Comparison of ENCODE assay signal across 10 cellular contexts in genomic region chr11:10641314-10642206, GRCh38. TPM values are rescaled to one million over a fixed set of nuclear protein-coding genes. Genes with fewer than 3 reads are reported as not detected.
A peak's percentile ranks its signal among the peaks of the same experiment; 100 is the strongest.
DNase-seq lines count a peak whose midpoint lies in the region; ATAC-seq and TF ChIP-seq lines count a peak whose summit lies in the region.
"Had no signal": no experiment of that assay in that cellular context is flagged by ENCODE, and none has a peak within 500 bp of the region (broad histone marks: within the 10 kb centered on the region; RNA-seq: fewer than 3 reads in every experiment).

No MANE protein-coding gene starts in this region.

- H3K4me1 Mint-ChIP-seq in HFFc6 (ENCODE audit: low read depth): peaks cover 24% of the 10 kb centered on the region
- H3K4me1 Mint-ChIP-seq: activated naive CD8-positive, alpha-beta T cell treated with anti-CD3 and anti-CD28 coated beads, Interleukin-2, amount 10 ng/mL, durations not matched to agents 7 days and 5 days had no signal

- H3K27ac Mint-ChIP-seq in HFFc6: no peak overlapping the region; the same call in 1 of the 2 replicates
- H3K27ac Mint-ChIP-seq: activated naive CD8-positive, alpha-beta T cell treated with anti-CD3 and anti-CD28 coated beads, Interleukin-2, amount 10 ng/mL, durations not matched to agents 7 days and 5 days had no signal

- H3K4me3 Mint-ChIP-seq in HFFc6: no peak overlapping the region
- H3K4me3 Mint-ChIP-seq: activated naive CD8-positive, alpha-beta T cell treated with anti-CD3 and anti-CD28 coated beads, Interleukin-2, amount 10 ng/mL, durations not matched to agents 7 days and 5 days had no signal

- H3K9me3 ChIP-seq in body of pancreas: no peaks in the 10 kb centered on the region

- no peak overlapping the region for H3K27ac ChIP-seq in body of pancreas

- H3K9me3 Mint-ChIP-seq in HFFc6: no peaks in the 10 kb centered on the region
- H3K9me3 Mint-ChIP-seq: activated naive CD8-positive, alpha-beta T cell treated with anti-CD3 and anti-CD28 coated beads, Interleukin-2, amount 10 ng/mL, durations not matched to agents 7 days and 5 days had no signal

- peaks cover 13% of the 10 kb centered on the region for H3K36me3 Mint-ChIP-seq in HFFc6 (ENCODE audit: low read depth)
- H3K36me3 Mint-ChIP-seq: activated naive CD8-positive, alpha-beta T cell treated with anti-CD3 and anti-CD28 coated beads, Interleukin-2, amount 10 ng/mL, durations not matched to agents 7 days and 5 days had no signal

- intact Hi-C loops in left ventricle myocardium superior (cut with micrococcal nuclease): loop anchor here (10.0 kb wide), 1 partner anchor 93 kb away; no protein-coding TSS in a partner anchor
- intact Hi-C loops in body of pancreas (cut with DNase I): no loop called here

- CTCF ChIA-PET in GM10248 (lab: Yijun Ruan, JAX): interaction anchor here (0.6 to 7.4 kb wide), 6 partner anchors 8 to 228 kb away, joined by 3 to 71 read pairs (median 4); no protein-coding TSS in a partner anchor

- no peak for TF ChIP-seq CTCF in GM10248 (IDR thresholded peaks at IDR 0.05; ENCODE audit: control extremely low read depth, extremely low read depth, low read depth, missing control alignments)
- no peak for TF ChIP-seq CTCF in body of pancreas (IDR thresholded peaks at IDR 0.05)
- TF ChIP-seq CTCF in HFFc6 (IDR thresholded peaks at IDR 0.05): no peak

- peaks cover 1% of the 10 kb centered on the region; the same call in 1 of the 2 replicates for H3K27me3 Mint-ChIP-seq in HFFc6 (ENCODE audit: insufficient read depth)

- DNase-seq in GM10248 (ENCODE audit: extremely low spot score) (peak; percentile 74), left ventricle myocardium superior (no peak), NCI-H2227 treated with DMSO at 0.1 percent for 48 hours (lab: John Stamatoyannopoulos, UW) (no peak), body of pancreas (no peak), erythroblast (lab: John Stamatoyannopoulos, UW) (no peak), HFFc6 (no peak)
- DNase-seq: activated naive CD8-positive, alpha-beta T cell treated with anti-CD3 and anti-CD28 coated beads, Interleukin-2, amount 10 ng/mL, durations not matched to agents 7 days and 5 days; NCI-H446 treated with DMSO at 0.1 percent for 48 hours had no signal

- POLR2A ChIA-PET in GM10248 (lab: Yijun Ruan, JAX): no interaction called here

- no peak overlapping the region for H3K4me3 ChIP-seq in body of pancreas

- WGBS in body of pancreas, 2 donors: 57 to 67% methylated on average over 9 of the region's 9 CpGs

- no peaks in the 10 kb centered on the region for H3K27me3 ChIP-seq in body of pancreas

- no peak for TF ChIP-seq POLR2A in body of pancreas (IDR thresholded peaks at IDR 0.05)
- TF ChIP-seq POLR2A in erythroblast (IDR thresholded peaks at IDR 0.05; ENCODE audit: low read length): no peak

- H3K36me3 ChIP-seq in body of pancreas (replicated peaks in 1 of 2; ENCODE audit: insufficient read depth in 1 of 2, low read depth in 2 of 2): no peaks in the 10 kb centered on the region

- peak; percentile 88 for ATAC-seq in GM21528 (IDR thresholded peaks at IDR 0.05; ENCODE audit: low FRiP score, unreplicated experiment)
- peak; percentile 90 for ATAC-seq in HG03565 (IDR thresholded peaks at IDR 0.05; ENCODE audit: unreplicated experiment)
- peak; percentile 45 for ATAC-seq in left ventricle myocardium superior
- no peak for ATAC-seq in body of pancreas

- H3K4me1 ChIP-seq in body of pancreas: no peaks in the 10 kb centered on the region

RNA-seq across cellular contexts. Expression of gene IRAG1, which starts 52.0 kb away (rescaled TPM):
- 5.2 TPM for total RNA-seq in left ventricle myocardium superior
- total RNA-seq in body of pancreas: 10 to 100 TPM in 1 of 2 donors, 1 to 10 TPM in 1; 1.6 to 10.1 TPM
- total RNA-seq in HFFc6 (2021; fragmentation: NEBNext Ultra II Directional; extraction: Animal tissue kit (Norgen Biotek cat#: 25700)): 10 to 100 TPM; 35.5 to 73.3 (median 38.2) TPM
- total RNA-seq: activated naive CD8-positive, alpha-beta T cell treated with anti-CD3 and anti-CD28 coated beads, Interleukin-2, amount 10 ng/mL, durations not matched to agents 7 days and 5 days had no signal
